In the genomic region with DNA sequence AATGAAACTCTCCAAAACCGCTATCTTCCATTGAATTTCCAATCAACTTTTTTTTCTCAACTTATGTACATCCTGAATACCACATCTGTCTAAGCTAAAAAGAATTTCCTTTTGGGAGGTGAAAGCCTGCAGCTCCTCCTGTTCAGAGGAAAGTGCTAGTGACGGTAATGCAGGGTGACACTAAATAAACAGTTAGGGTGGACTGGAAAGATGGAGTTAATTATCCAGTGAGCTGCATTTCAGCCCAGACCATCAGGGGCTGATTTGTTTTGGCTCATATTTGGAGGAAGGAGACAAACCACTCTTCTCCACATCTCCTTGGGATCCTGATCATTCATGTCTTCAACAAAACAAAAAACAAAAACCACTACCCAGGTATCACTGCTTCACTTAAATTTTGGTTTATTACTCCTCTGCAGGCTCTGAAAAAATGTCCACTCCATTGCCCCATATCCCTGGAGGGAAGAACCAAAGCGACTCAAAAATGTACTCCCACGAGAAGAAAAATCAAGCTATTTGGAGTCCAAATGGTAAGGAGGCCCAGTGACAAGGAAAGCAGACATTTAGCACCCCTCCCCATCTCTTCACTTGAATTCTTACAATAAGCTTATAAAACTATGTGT, we compare ENCODE assay signal across 14 cellular contexts. TPM values are rescaled to one million over a fixed set of nuclear protein-coding genes. Genes with fewer than 3 reads are reported as not detected.
DNase-seq lines count a peak whose midpoint lies in the region; ATAC-seq, FAIRE-seq and TF ChIP-seq lines count a peak whose summit lies in the region.
"Had no signal": no experiment of that assay in that cellular context is flagged by ENCODE, and none has a peak within 500 bp of the region (broad histone marks: within the 10 kb centered on the region; RNA-seq: fewer than 3 reads in every experiment).

No MANE protein-coding gene starts in this region.

- TF ChIP-seq CTCF in chondrocyte (IDR thresholded peaks at IDR 0.05): peak; percentile 11
- no peak for TF ChIP-seq CTCF in osteocyte (IDR thresholded peaks at IDR 0.05)

- no peaks in the 10 kb centered on the region for H3K36me3 Mint-ChIP-seq in chondrocyte (ENCODE audit: low read depth)
- no peaks in the 10 kb centered on the region for H3K36me3 Mint-ChIP-seq in osteocyte (ENCODE audit: unreplicated experiment)
- no peaks in the 10 kb centered on the region for H3K36me3 Mint-ChIP-seq in activated T-cell treated with anti-CD3 and anti-CD28 coated beads, Interleukin-2, amount 50 U/mL, for 4 hours (ENCODE audit: insufficient read depth)

- H3K9me3 Mint-ChIP-seq in chondrocyte (ENCODE audit: low read depth) (no peaks in the 10 kb centered on the region), osteocyte (ENCODE audit: unreplicated experiment) (no peaks in the 10 kb centered on the region)
- H3K9me3 Mint-ChIP-seq in activated T-cell treated with anti-CD3 and anti-CD28 coated beads, Interleukin-2, amount 50 U/mL, for 4 hours: no peaks in the 10 kb centered on the region

- peaks cover 63% of the 10 kb centered on the region for H3K4me1 ChIP-seq in HUES6 (ENCODE audit: control insufficient read depth, insufficient read depth, low read length)

- H3K4me3 ChIP-seq in HUES6 (ENCODE audit: low read depth, low read length): peak overlapping the region; percentile 46
- H3K4me3 ChIP-seq: MG63, smooth muscle cell had no signal

- peaks cover 89% of the 10 kb centered on the region for H3K4me1 Mint-ChIP-seq in chondrocyte (ENCODE audit: low read depth)
- H3K4me1 Mint-ChIP-seq in osteocyte (ENCODE audit: unreplicated experiment): peaks cover 83% of the 10 kb centered on the region
- peaks cover 58% of the 10 kb centered on the region for H3K4me1 Mint-ChIP-seq in activated T-cell treated with anti-CD3 and anti-CD28 coated beads, Interleukin-2, amount 50 U/mL, for 4 hours (ENCODE audit: low read depth)

- peaks cover 100% of the 10 kb centered on the region for H3K27me3 ChIP-seq in HUES6 (ENCODE audit: control insufficient read depth, insufficient read depth, low read length)
- H3K27me3 ChIP-seq: MG63 had no signal

- no peaks in the 10 kb centered on the region for H3K36me3 ChIP-seq in HUES6 (ENCODE audit: control insufficient read depth, insufficient read depth, low read length)
- H3K36me3 ChIP-seq: MG63 had no signal

- H3K9ac ChIP-seq in HUES6 (ENCODE audit: low read length): no peak overlapping the region

- H3K27me3 Mint-ChIP-seq in chondrocyte (ENCODE audit: low read depth): no peaks in the 10 kb centered on the region
- H3K27me3 Mint-ChIP-seq in osteocyte (ENCODE audit: unreplicated experiment): no peaks in the 10 kb centered on the region
- H3K27me3 Mint-ChIP-seq in activated T-cell treated with anti-CD3 and anti-CD28 coated beads, Interleukin-2, amount 50 U/mL, for 4 hours (ENCODE audit: low read depth): peaks cover 88% of the 10 kb centered on the region

- FAIRE-seq in frontal cortex (lab: Jason Lieb, UNC): no peak
- FAIRE-seq: kidney had no signal

- ATAC-seq in activated T-cell treated with anti-CD3 and anti-CD28 coated beads, Interleukin-2, amount 50 U/mL, for 4 hours: no peak
- no peak for ATAC-seq in left cardiac atrium
- ATAC-seq: naive thymus-derived CD4-positive, alpha-beta T cell had no signal

- intact Hi-C loops in left cardiac atrium (cut with DNase I): no loop called here

- H3K27ac ChIP-seq in HUES6 (ENCODE audit: low read depth, low read length): no peak overlapping the region

- H3K4me3 Mint-ChIP-seq in chondrocyte (ENCODE audit: unreplicated experiment) (peak overlapping the region; percentile 73), osteocyte (ENCODE audit: unreplicated experiment) (peak overlapping the region; percentile 99)
- no peak overlapping the region for H3K4me3 Mint-ChIP-seq in activated T-cell treated with anti-CD3 and anti-CD28 coated beads, Interleukin-2, amount 50 U/mL, for 4 hours

- H3K27ac Mint-ChIP-seq in chondrocyte (ENCODE audit: unreplicated experiment) (peak overlapping the region; percentile 95), osteocyte (ENCODE audit: unreplicated experiment) (peak overlapping the region; percentile 99)

- DNase-seq in ELR (ENCODE audit: low read depth) (peak; percentile 57), chondrocyte (ENCODE audit: low spot score) (no peak), osteocyte (ENCODE audit: extremely low spot score, unreplicated experiment) (no peak), frontal cortex (ENCODE audit: low spot score in 2 of 2) (no peak), left cardiac atrium (no peak)
- DNase-seq in activated T-cell treated with anti-CD3 and anti-CD28 coated beads, Interleukin-2, amount 50 U/mL, for 4 hours: no peak
- DNase-seq: activated naive CD8-positive, alpha-beta T cell treated with anti-CD3 and anti-CD28 coated beads, Interleukin-2, amount 10 ng/mL, durations not matched to agents 7 days and 5 days; cortex of kidney; kidney; MG63; naive thymus-derived CD4-positive, alpha-beta T cell; NCI-H2227 treated with DMSO at 0.1 percent for 48 hours had no signal

- H3K9me3 ChIP-seq in HUES6 (ENCODE audit: control insufficient read depth, insufficient read depth, low read depth, low read length): no peaks in the 10 kb centered on the region
- H3K9me3 ChIP-seq: MG63 had no signal

RNA-seq across cellular contexts. Expression of a gene that starts 5.1 kb away (rescaled TPM):
- total RNA-seq in chondrocyte: 92.0 to 204 TPM (median 94.6 TPM) in 3 replicates
- 339 and 340 TPM in 2 replicates for total RNA-seq in osteocyte
- total RNA-seq in activated T-cell treated with anti-CD3 and anti-CD28 coated beads, Interleukin-2, amount 50 U/mL, for 4 hours: not detected
- total RNA-seq in frontal cortex: 0.41 TPM
- total RNA-seq in left cardiac atrium: under 1 TPM; 0.24 to 0.77 TPM
- total RNA-seq: activated naive CD8-positive, alpha-beta T cell treated with anti-CD3 and anti-CD28 coated beads, Interleukin-2, amount 10 ng/mL, durations not matched to agents 7 days and 5 days; smooth muscle cell had no signal

Comparison
In these comparisons a context has a peak if more than half of its experiments do, and no peak if none do; other contexts are left out.
1. RNA of a gene that starts 5.1 kb away (total RNA-seq): 339 to 340 TPM in osteocyte and 92.0 to 204 TPM in chondrocyte; 0.24 to 0.77 TPM in left cardiac atrium, 0.41 TPM in frontal cortex (single experiment) and not detected in activated T-cell treated with anti-CD3 and anti-CD28 coated beads, Interleukin-2, amount 50 U/mL, for 4 hours; every median in the first group is over 10 times any median in the second.